Comparison of ENCODE assay signal across 12 cellular contexts in the genomic region with DNA sequence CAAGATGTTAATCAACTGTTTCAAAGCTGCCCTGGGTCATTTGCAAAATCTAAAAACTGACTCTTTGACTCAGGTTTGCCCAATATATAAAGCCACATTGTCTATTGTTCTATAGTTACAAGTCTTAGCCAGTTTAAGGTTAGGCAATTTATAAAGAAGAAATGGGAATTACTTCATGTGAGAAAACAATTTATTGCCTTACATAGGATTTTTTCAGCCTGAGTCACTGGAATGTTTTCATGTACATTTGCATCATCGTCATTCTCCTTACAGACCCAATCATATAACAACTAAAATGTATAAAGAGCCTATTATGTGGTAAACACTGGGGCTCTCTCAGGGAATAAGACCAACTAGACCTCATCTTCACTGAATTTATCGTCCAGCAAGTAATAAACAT.
A peak's percentile ranks its signal among the peaks of the same experiment; 100 is the strongest.
DNase-seq lines count a peak whose midpoint lies in the region; TF ChIP-seq lines count a peak whose summit lies in the region.
"Had no signal": no experiment of that assay in that cellular context is flagged by ENCODE, and none has a peak within 500 bp of the region (broad histone marks: within the 10 kb centered on the region; RNA-seq: fewer than 3 reads in every experiment).

No MANE protein-coding gene starts in this region.

- no peaks in the 10 kb centered on the region for H3K79me2 ChIP-seq in mammary epithelial cell (ENCODE audit: insufficient read depth, low read length)
- H3K79me2 ChIP-seq in mesendoderm (ENCODE audit: control insufficient read depth, insufficient read depth, low read length), result no peaks in the 10 kb centered on the region

- H4K8ac ChIP-seq in mesendoderm (ENCODE audit: low read depth, low read length), result no peak overlapping the region

- H3K56ac ChIP-seq in mesendoderm (ENCODE audit: low read length), result no peak overlapping the region

- H3K27me3 ChIP-seq in mammary epithelial cell (ENCODE audit: insufficient read depth, low read length) (no peaks in the 10 kb centered on the region), mesendoderm (ENCODE audit: insufficient read depth, low read length, poor library complexity) (no peaks in the 10 kb centered on the region)
- H3K27me3 ChIP-seq: tibial nerve had no signal

- no peaks in the 10 kb centered on the region for H4K20me1 ChIP-seq in mammary epithelial cell (ENCODE audit: insufficient read depth, low read length)

- H3K79me1 ChIP-seq in mesendoderm (ENCODE audit: low read length), result no peaks in the 10 kb centered on the region

- H2BK15ac ChIP-seq in mesendoderm (replicated peaks; ENCODE audit: low read depth), result no peak overlapping the region

- H4K5ac ChIP-seq in mesendoderm (ENCODE audit: low read length), result no peak overlapping the region

- 0% methylated on average over 2 of the region's 2 CpGs for WGBS in mammary epithelial cell (ENCODE audit: low coverage, missing lambda C conversion rate)
- no CpG with 5 or more reads among the region's 2 CpGs for WGBS in mesendoderm (ENCODE audit: extremely low coverage, insufficient coverage, low lambda C conversion rate)

- H3K4ac ChIP-seq in mesendoderm (ENCODE audit: low read depth, low read length), result no peak overlapping the region

- DNase-seq in COLO829 (ENCODE audit: low spot score) (peak; percentile 76), LHCN-M2 (ENCODE audit: low read depth) (peak; percentile 79), mammary epithelial cell (peak; percentile 98), non-pigmented ciliary epithelial cell (ENCODE audit: low read depth) (peak; percentile 82), GF-D8 (lab: John Stamatoyannopoulos, UW) (no peak), NCI-H1436 (lab: John Stamatoyannopoulos, UW) (no peak), posterior vena cava (ENCODE audit: low spot score) (no peak), mesendoderm (no peak)
- DNase-seq: effector memory CD8-positive, alpha-beta T cell; T-helper 2 cell had no signal

- H3K4me2 ChIP-seq in mammary epithelial cell (ENCODE audit: insufficient read depth, low read depth, low read length) (peak overlapping the region; percentile 38), mesendoderm (ENCODE audit: low read length) (no peak overlapping the region)

- dilution Hi-C loops in mammary epithelial cell (cut with HindIII; ENCODE audit: low sequenced_read_pairs), result no loop called here

- no peak for TF ChIP-seq CTCF in mammary epithelial cell (conservative IDR thresholded peaks at IDR 0.05 in 1 of 2, IDR thresholded peaks at IDR 0.05 in 1 of 2; ENCODE audit: extremely low read depth in 1 of 2, insufficient read depth in 1 of 2, low read depth in 1 of 2, low read length in 2 of 2)

- H3K9ac ChIP-seq in mammary epithelial cell (ENCODE audit: insufficient read depth, low read length), result peak overlapping the region; percentile 42
- no peak overlapping the region for H3K9ac ChIP-seq in mesendoderm (ENCODE audit: low read length)

- no peak overlapping the region for H3K18ac ChIP-seq in mesendoderm (ENCODE audit: low read length)

- no peak overlapping the region for H2BK120ac ChIP-seq in mesendoderm (ENCODE audit: low read depth, low read length)

- H3K36me3 ChIP-seq in mammary epithelial cell (ENCODE audit: insufficient read depth, low read length), result no peaks in the 10 kb centered on the region
- H3K36me3 ChIP-seq in mesendoderm (ENCODE audit: control insufficient read depth, insufficient read depth, low read length), result no peaks in the 10 kb centered on the region
- H3K36me3 ChIP-seq: HAP-1, tibial nerve had no signal

- no peak overlapping the region for H2AFZ ChIP-seq in mammary epithelial cell (ENCODE audit: low read depth, low read length)

- no peak overlapping the region for H2BK5ac ChIP-seq in mesendoderm (ENCODE audit: low read length)

- no TSS peak for BruUV-seq in mammary epithelial cell (replicated peaks; lab: Mats Ljungman, UMichigan)

- H3K4me3 ChIP-seq in mammary epithelial cell (replicated peaks in 1 of 3; ENCODE audit: insufficient read depth in 1 of 3, low read depth in 2 of 3, low read length in 3 of 3) (no peak overlapping the region), mesendoderm (ENCODE audit: low read length) (no peak overlapping the region)
- H3K4me3 ChIP-seq: HAP-1, tibial nerve had no signal

- H3K27ac ChIP-seq in mammary epithelial cell (ENCODE audit: insufficient read depth, low read depth, low read length) (peak overlapping the region; percentile 97), mesendoderm (ENCODE audit: low read depth, low read length) (no peak overlapping the region)

- intact Hi-C loops in mammary epithelial cell (cut with micrococcal nuclease) (no loop called here), posterior vena cava (cut with DNase I) (no loop called here)

- H3K23ac ChIP-seq in mesendoderm (ENCODE audit: low read length), result no peak overlapping the region

- in situ Hi-C loops in mammary epithelial cell (cut with MboI; ENCODE audit: low sequenced_read_pairs in 2 of 2), result no loop called here

- peaks cover 27% of the 10 kb centered on the region for H3K4me1 ChIP-seq in mammary epithelial cell (ENCODE audit: insufficient read depth, low read length)
- H3K4me1 ChIP-seq in mesendoderm (ENCODE audit: control insufficient read depth, low read depth, low read length), result no peaks in the 10 kb centered on the region
- H3K4me1 ChIP-seq: HAP-1 had no signal

- CTCF ChIA-PET in mammary epithelial cell (lab: Charles Lee; ENCODE audit: low non-redundant PET), result no interaction called here

- no peak overlapping the region for H2AK5ac ChIP-seq in mesendoderm (ENCODE audit: low read length)

- peaks cover 21% of the 10 kb centered on the region for H3K9me3 ChIP-seq in mammary epithelial cell (replicated peaks; ENCODE audit: insufficient read depth, low read length)

Comparison
In these comparisons a context has a peak if more than half of its experiments do, and no peak if none do; other contexts are left out.
1. DNase-seq: peak in COLO829 (single experiment), LHCN-M2 (single experiment), mammary epithelial cell (single experiment) and non-pigmented ciliary epithelial cell (single experiment); none in GF-D8 (single experiment), NCI-H1436 (single experiment), posterior vena cava (single experiment) and mesendoderm (single experiment).